ENCODE assay signal across 18 cellular contexts in the genomic region with DNA sequence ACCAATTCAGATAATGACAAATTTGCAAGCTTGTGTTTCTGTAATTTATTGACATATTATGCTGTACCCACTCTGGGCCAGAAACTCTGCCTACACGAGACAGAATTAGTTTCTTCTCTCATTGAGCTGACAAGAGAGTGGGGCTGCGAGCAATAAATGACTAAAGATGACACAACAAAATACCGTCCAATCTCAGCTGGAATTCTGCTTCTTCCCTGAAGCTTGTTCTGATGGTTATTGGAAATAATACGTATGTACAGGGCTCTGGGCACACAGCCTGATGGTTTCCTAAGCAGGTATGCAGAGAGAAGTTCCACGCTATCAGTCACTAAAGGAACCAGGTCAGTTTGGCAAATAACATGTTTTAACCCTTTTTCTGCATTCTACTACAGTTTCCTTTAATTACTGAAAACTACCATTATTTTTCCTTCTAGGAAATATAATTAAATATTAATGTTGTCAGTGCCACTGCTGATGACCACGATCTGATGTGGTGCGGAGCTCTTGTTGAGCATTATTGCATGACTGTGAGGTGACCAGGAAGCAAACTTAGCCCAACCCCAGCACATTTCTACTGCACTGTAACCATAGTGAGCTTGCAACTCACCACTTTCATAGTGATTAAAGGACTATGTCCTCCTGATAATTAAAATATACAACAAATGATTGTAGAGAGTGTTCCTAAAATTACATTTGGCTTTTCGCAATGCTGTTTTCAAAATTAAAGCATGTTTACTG.
DNase-seq lines count a peak whose midpoint lies in the region; ATAC-seq, FAIRE-seq and TF ChIP-seq lines count a peak whose summit lies in the region.
"Had no signal": no experiment of that assay in that cellular context is flagged by ENCODE, and none has a peak within 500 bp of the region (broad histone marks: within the 10 kb centered on the region; RNA-seq: fewer than 3 reads in every experiment).

No MANE protein-coding gene starts in this region.

- CTCF ChIA-PET in Caco-2 (lab: Charles Lee), result no interaction called here

- H3K4me1 ChIP-seq in right atrium auricular region, result peaks cover 0 to 4% of the 10 kb centered on the region in 2 donors
- H3K4me1 ChIP-seq in Caco-2, result no peaks in the 10 kb centered on the region
- H3K4me1 ChIP-seq: BLaER1 treated with 17β-estradiol and CSF1 and Interleukin-3, amounts not matched to agents 10 nM and 100 nM had no signal

- ATAC-seq in Right ventricle myocardium inferior (peak; percentile 56), omental fat pad (ENCODE audit: low FRiP score) (peak; percentile 56)

- no peak overlapping the region for H3K27ac Mint-ChIP-seq in Caco-2 (ENCODE audit: unreplicated experiment)
- H3K27ac Mint-ChIP-seq: HFFc6 had no signal

- no peak overlapping the region for H3K4me3 Mint-ChIP-seq in Caco-2 (ENCODE audit: unreplicated experiment)
- H3K4me3 Mint-ChIP-seq: HFFc6 had no signal

- BruUV-seq in Caco-2 (replicated peaks; lab: Mats Ljungman, UMichigan), result no TSS peak

- no peak for DNase-seq in Right ventricle myocardium inferior (ENCODE audit: missing footprints)
- DNase-seq in cardiac septum (ENCODE audit: low spot score), result no peak
- DNase-seq in right atrium auricular region (ENCODE audit: low spot score), result no peak
- no peak for DNase-seq in omental fat pad (ENCODE audit: low spot score)
- DNase-seq in NCI-H524 (lab: John Stamatoyannopoulos, UW), result no peak
- DNase-seq in activated T-cell treated with anti-CD3 and anti-CD28 coated beads, Interleukin-2, amount 50 U/mL, for 1 hour, result no peak
- no peak for DNase-seq in GM19239 (ENCODE audit: insufficient read length, low spot score)
- DNase-seq in Caco-2, result no peak
- DNase-seq: HFFc6, NCI-H1092, NCI-H146, NCI-H2081 treated with DMSO at 0.1 percent for 48 hours, NCI-H524 treated with DMSO at 0.1 percent for 48 hours had no signal

- H3K36me3 ChIP-seq in right atrium auricular region (no peaks in the 10 kb centered on the region), Caco-2 (ENCODE audit: control insufficient read depth, insufficient read depth, low read length) (no peaks in the 10 kb centered on the region)
- H3K36me3 ChIP-seq: BLaER1 treated with 17β-estradiol and CSF1 and Interleukin-3, amounts not matched to agents 10 nM and 100 nM had no signal

- peaks cover 7% of the 10 kb centered on the region for H3K4me1 Mint-ChIP-seq in Caco-2 (ENCODE audit: low read depth, unreplicated experiment)

- FAIRE-seq in GM19239 (lab: Jason Lieb, UNC), result no peak
- FAIRE-seq: GM12892, H54 had no signal

- no peaks in the 10 kb centered on the region for H3K36me3 Mint-ChIP-seq in Caco-2 (ENCODE audit: insufficient read depth, unreplicated experiment)

- peak overlapping the region; percentile 5 to 65 for H3K27ac ChIP-seq in right atrium auricular region
- H3K27ac ChIP-seq: BLaER1 treated with 17β-estradiol and CSF1 and Interleukin-3, amounts not matched to agents 10 nM and 100 nM; KMS-11; SK-N-MC had no signal

- no peaks in the 10 kb centered on the region for H3K9me3 ChIP-seq in right atrium auricular region
- H3K9me3 ChIP-seq in Caco-2, result no peaks in the 10 kb centered on the region
- H3K9me3 ChIP-seq: BLaER1 treated with 17β-estradiol and CSF1 and Interleukin-3, amounts not matched to agents 10 nM and 100 nM had no signal

- H3K27me3 ChIP-seq in right atrium auricular region (no peaks in the 10 kb centered on the region), Caco-2 (replicated peaks; ENCODE audit: control insufficient read depth, insufficient read depth, low read length) (no peaks in the 10 kb centered on the region)
- H3K27me3 ChIP-seq: BLaER1 treated with 17β-estradiol and CSF1 and Interleukin-3, amounts not matched to agents 10 nM and 100 nM had no signal

- TF ChIP-seq CTCF in right atrium auricular region (IDR thresholded peaks at IDR 0.05) (no peak), omental fat pad (IDR thresholded peaks at IDR 0.05) (no peak), Caco-2 (IDR thresholded peaks at IDR 0.05; ENCODE audit: insufficient read depth in 1 of 2, low read depth in 1 of 2, low read length in 1 of 2, severe bottlenecking in 1 of 2, unreplicated experiment in 1 of 2) (no peak)

- H3K27me3 Mint-ChIP-seq in Caco-2 (ENCODE audit: insufficient read depth, unreplicated experiment), result no peaks in the 10 kb centered on the region

- POLR2A ChIA-PET in Caco-2 (lab: Charles Lee), result no interaction called here

- intact Hi-C loops in Right ventricle myocardium inferior (cut with DNase I), result loop anchor here (5.0 kb wide), 1 partner anchor 94 kb away; no protein-coding TSS in a partner anchor
- intact Hi-C loops in cardiac septum (cut with DNase I), result no loop called here
- intact Hi-C loops in Caco-2 (cut with micrococcal nuclease; ENCODE audit: unreplicated experiment), result no loop called here

- H3K4me3 ChIP-seq in right atrium auricular region (no peak overlapping the region), Caco-2 (ENCODE audit: low read depth, low read length) (no peak overlapping the region)
- H3K4me3 ChIP-seq: BLaER1 treated with 17β-estradiol and CSF1 and Interleukin-3, amounts not matched to agents 10 nM and 100 nM; SK-N-MC had no signal

- no peaks in the 10 kb centered on the region for H3K9me3 Mint-ChIP-seq in Caco-2 (ENCODE audit: unreplicated experiment)
